In genomic region chr20:46307139-46307998, GRCh38 we compare ENCODE assay signal across 9 cellular contexts. TPM values are rescaled to one million over a fixed set of nuclear protein-coding genes. Genes with fewer than 3 reads are reported as not detected.
DNase-seq lines count a peak whose midpoint lies in the region; ATAC-seq and TF ChIP-seq lines count a peak whose summit lies in the region.
"Had no signal": no experiment of that assay in that cellular context is flagged by ENCODE, and none has a peak within 500 bp of the region (broad histone marks: within the 10 kb centered on the region; RNA-seq: fewer than 3 reads in every experiment).

No MANE protein-coding gene starts in this region.

- H3K4me3 Mint-ChIP-seq in endothelial cell (ENCODE audit: unreplicated experiment) (peak overlapping the region; percentile 80), mesothelial cell of epicardium (peak overlapping the region; percentile 48)

- H3K36me3 Mint-ChIP-seq in endothelial cell (ENCODE audit: low read depth, unreplicated experiment) (peaks cover 3% of the 10 kb centered on the region), mesothelial cell of epicardium (no peaks in the 10 kb centered on the region)

- H3K4me1 Mint-ChIP-seq in endothelial cell (ENCODE audit: unreplicated experiment): peaks cover 10% of the 10 kb centered on the region
- peaks cover 6% of the 10 kb centered on the region for H3K4me1 Mint-ChIP-seq in mesothelial cell of epicardium

- DNase-seq in DMS 273 treated with DMSO at 0.1 percent for 48 hours (lab: John Stamatoyannopoulos, UW): peak; percentile 21
- DNase-seq in NCI-H69 (lab: John Stamatoyannopoulos, UW): peak; percentile 64
- peak; percentile 85 for DNase-seq in activated CD8-positive, alpha-beta memory T cell treated with anti-CD3 and anti-CD28 coated beads for 24 hours
- DNase-seq in endothelial cell (ENCODE audit: low spot score): peak; percentile 67
- peak in 1 of 2 experiments; percentile 68 for DNase-seq in mesothelial cell of epicardium (ENCODE audit: low spot score in 2 of 2, unreplicated experiment in 2 of 2)
- peak; percentile 48 to 49 for DNase-seq in stimulated activated CD8-positive, alpha-beta memory T cell treated with anti-CD3 and anti-CD28 coated beads, Interleukin-4, amount 100 ng/mL, for 4 hours (ENCODE audit: low read depth in 2 of 2, low spot score in 1 of 2)

- H3K9me3 Mint-ChIP-seq in endothelial cell (ENCODE audit: unreplicated experiment) (no peaks in the 10 kb centered on the region), mesothelial cell of epicardium (no peaks in the 10 kb centered on the region)
- H3K9me3 Mint-ChIP-seq: dendritic cell treated with granulocyte-macrophage colony-stimulating factor and Interleukin-4, amounts not matched to agents 40 ng/mL and 50 ng/mL, for 4 days had no signal

- H3K27ac Mint-ChIP-seq in endothelial cell (ENCODE audit: unreplicated experiment) (no peak overlapping the region), mesothelial cell of epicardium (no peak overlapping the region)
- H3K27ac Mint-ChIP-seq: dendritic cell treated with granulocyte-macrophage colony-stimulating factor and Interleukin-4, amounts not matched to agents 40 ng/mL and 50 ng/mL, for 4 days had no signal

- H3K27me3 Mint-ChIP-seq in endothelial cell (ENCODE audit: unreplicated experiment): peaks cover 33% of the 10 kb centered on the region
- peaks cover 90% of the 10 kb centered on the region for H3K27me3 Mint-ChIP-seq in mesothelial cell of epicardium (ENCODE audit: low read depth)

- ATAC-seq in HG02759 (IDR thresholded peaks at IDR 0.05; ENCODE audit: unreplicated experiment) (peak; percentile 60), HG03039 (IDR thresholded peaks at IDR 0.05; ENCODE audit: unreplicated experiment) (no peak)

- TF ChIP-seq CTCF in endothelial cell (IDR thresholded peaks at IDR 0.05; ENCODE audit: unreplicated experiment) (peak; percentile 75), mesothelial cell of epicardium (IDR thresholded peaks at IDR 0.05; ENCODE audit: unreplicated experiment) (peak; percentile 81)

RNA-seq across cellular contexts. Expression of gene CDH22, which starts 0.9 kb away (rescaled TPM):
- total RNA-seq in endothelial cell (ENCODE audit: unreplicated experiment) (1.3 TPM), mesothelial cell of epicardium (0.14 to 0.18 TPM in 2 of 3 replicates, not detected in the other)
